In genomic region chr6:165729307-165729936, GRCh38 we compare ENCODE assay signal across 9 cellular contexts.
A peak's percentile ranks its signal among the peaks of the same experiment; 100 is the strongest.
DNase-seq lines count a peak whose midpoint lies in the region; ATAC-seq and TF ChIP-seq lines count a peak whose summit lies in the region.
"Had no signal": no experiment of that assay in that cellular context is flagged by ENCODE, and none has a peak within 500 bp of the region (broad histone marks: within the 10 kb centered on the region; RNA-seq: fewer than 3 reads in every experiment).

No MANE protein-coding gene starts in this region.

- whole genome bisulfite sequencing in esophagus squamous epithelium, 2 donors, result 0 to 14% methylated on average over 1 of the region's 1 CpG

- no peaks in the 10 kb centered on the region for H3K27me3 ChIP-seq in esophagus squamous epithelium

- no peaks in the 10 kb centered on the region for H3K4me1 Mint-ChIP-seq in activated CD4-positive, alpha-beta T cell treated with anti-CD3 and anti-CD28 coated beads for 36 hours
- H3K4me1 Mint-ChIP-seq: activated naive CD8-positive, alpha-beta T cell treated with anti-CD3 and anti-CD28 coated beads, Interleukin-2, amount 10 ng/mL, durations not matched to agents 7 days and 5 days had no signal

- CTCF ChIA-PET in activated CD4-positive, alpha-beta T cell treated with anti-CD3 and anti-CD28 coated beads for 36 hours (lab: Charles Lee), result interaction anchor here (0.7 to 2.5 kb wide), 5 partner anchors 10 to 1441 kb away, joined by 3 to 10 read pairs (median 3); no protein-coding TSS in a partner anchor
- CTCF ChIA-PET in HEK293 (lab: Yijun Ruan, JAX), result interaction anchor here (0.6 to 3.4 kb wide), 41 partner anchors 8 to 652 kb away, joined by 3 to 21 read pairs (median 4); no protein-coding TSS in a partner anchor

- H3K9me3 ChIP-seq in HEK293 (ENCODE audit: control insufficient read depth, insufficient read depth, low read depth, low read length) (no peaks in the 10 kb centered on the region), esophagus squamous epithelium (no peaks in the 10 kb centered on the region)

- H3K27ac ChIP-seq in HEK293 (ENCODE audit: extremely low read depth, low read depth, low read length) (no peak overlapping the region), esophagus squamous epithelium (no peak overlapping the region)

- no peak for ATAC-seq in activated CD4-positive, alpha-beta T cell treated with anti-CD3 and anti-CD28 coated beads for 36 hours
- no peak for ATAC-seq in GM19467 (IDR thresholded peaks at IDR 0.05; ENCODE audit: unreplicated experiment)

- H3K4me3 ChIP-seq in HEK293 (ENCODE audit: low read depth, low read length) (no peak overlapping the region), esophagus squamous epithelium (no peak overlapping the region), retinal pigment epithelial cell (ENCODE audit: low read length) (no peak overlapping the region)

- H3K9me3 Mint-ChIP-seq in activated CD4-positive, alpha-beta T cell treated with anti-CD3 and anti-CD28 coated beads for 36 hours (ENCODE audit: low read depth), result no peaks in the 10 kb centered on the region
- H3K9me3 Mint-ChIP-seq: activated naive CD8-positive, alpha-beta T cell treated with anti-CD3 and anti-CD28 coated beads, Interleukin-2, amount 10 ng/mL, durations not matched to agents 7 days and 5 days had no signal

- TF ChIP-seq POLR2A in esophagus squamous epithelium (IDR thresholded peaks at IDR 0.05), result no peak

- no peaks in the 10 kb centered on the region for H3K4me1 ChIP-seq in HEK293 (ENCODE audit: control insufficient read depth, insufficient read depth, low read length)
- no peaks in the 10 kb centered on the region for H3K4me1 ChIP-seq in esophagus squamous epithelium

- POLR2A ChIA-PET in activated CD4-positive, alpha-beta T cell treated with anti-CD3 and anti-CD28 coated beads for 36 hours (lab: Charles Lee), result no interaction called here
- POLR2A ChIA-PET in HEK293 (lab: Yijun Ruan, JAX), result no interaction called here

- H3K36me3 Mint-ChIP-seq in activated CD4-positive, alpha-beta T cell treated with anti-CD3 and anti-CD28 coated beads for 36 hours (ENCODE audit: low read depth), result no peaks in the 10 kb centered on the region
- H3K36me3 Mint-ChIP-seq: activated naive CD8-positive, alpha-beta T cell treated with anti-CD3 and anti-CD28 coated beads, Interleukin-2, amount 10 ng/mL, durations not matched to agents 7 days and 5 days had no signal

- DNase-seq in activated CD4-positive, alpha-beta T cell treated with anti-CD3 and anti-CD28 coated beads for 36 hours, result peak; percentile 53
- no peak for DNase-seq in activated CD4-positive, alpha-beta T cell treated with anti-CD3 and anti-CD28 coated beads for 4 hours
- DNase-seq in RPMI7951 (ENCODE audit: low read depth), result peak; percentile 10
- DNase-seq in esophagus squamous epithelium (lab: John Stamatoyannopoulos, UW), result no peak
- DNase-seq in retinal pigment epithelial cell (ENCODE audit: low read depth), result no peak
- DNase-seq in DMS79 (lab: John Stamatoyannopoulos, UW), result no peak
- DNase-seq: activated naive CD8-positive, alpha-beta T cell treated with anti-CD3 and anti-CD28 coated beads, Interleukin-2, amount 10 ng/mL, durations not matched to agents 7 days and 5 days had no signal

- TF ChIP-seq CTCF in HEK293 (tag by site-specific recombination; IDR thresholded peaks at IDR 0.05) (0 out of 2 replicates have a peak, but pooled peaks have one; percentile 26), esophagus squamous epithelium (IDR thresholded peaks at IDR 0.05) (peak; percentile 32 to 71 (median 61)), retinal pigment epithelial cell (conservative IDR thresholded peaks at IDR 0.05; ENCODE audit: low read depth, low read length) (peak; percentile 71)

- H3K27me3 Mint-ChIP-seq in activated CD4-positive, alpha-beta T cell treated with anti-CD3 and anti-CD28 coated beads for 36 hours, result peaks cover 4% of the 10 kb centered on the region

- H3K4me3 Mint-ChIP-seq in activated CD4-positive, alpha-beta T cell treated with anti-CD3 and anti-CD28 coated beads for 36 hours, result no peak overlapping the region
- H3K4me3 Mint-ChIP-seq: activated naive CD8-positive, alpha-beta T cell treated with anti-CD3 and anti-CD28 coated beads, Interleukin-2, amount 10 ng/mL, durations not matched to agents 7 days and 5 days had no signal

- H3K27ac Mint-ChIP-seq in activated CD4-positive, alpha-beta T cell treated with anti-CD3 and anti-CD28 coated beads for 36 hours, result no peak overlapping the region
- H3K27ac Mint-ChIP-seq: activated naive CD8-positive, alpha-beta T cell treated with anti-CD3 and anti-CD28 coated beads, Interleukin-2, amount 10 ng/mL, durations not matched to agents 7 days and 5 days had no signal

- H3K36me3 ChIP-seq in HEK293 (ENCODE audit: control insufficient read depth in 2 of 2, insufficient read depth in 1 of 2, low read length in 2 of 2) (no peaks in the 10 kb centered on the region), esophagus squamous epithelium (no peaks in the 10 kb centered on the region)

- intact Hi-C loops in activated CD4-positive, alpha-beta T cell treated with anti-CD3 and anti-CD28 coated beads for 36 hours (cut with DNase I, micrococcal nuclease), result loop anchor here in 1 of 2 experiments (1.0 to 10.0 kb wide), 2 partner anchors 121 to 275 kb away; no protein-coding TSS in a partner anchor
- intact Hi-C loops in esophagus squamous epithelium (cut with DNase I), result no loop called here

TF ChIP-seq in HEK293, 187 proteins besides CTCF, POLR2A, EP300 and RAD21 (continues in another document):
- TF ChIP-seq ZNF394 (tag by site-specific recombination; IDR thresholded peaks at IDR 0.05; ENCODE audit: borderline replicate concordance), result no peak
- no peak for TF ChIP-seq ZNF530 (tag by site-specific recombination; IDR thresholded peaks at IDR 0.05; ENCODE audit: low read depth)
- no peak for TF ChIP-seq INSM2 (tag by site-specific recombination; IDR thresholded peaks at IDR 0.05)
- TF ChIP-seq PATZ1 (tag by site-specific recombination; IDR thresholded peaks at IDR 0.05), result no peak
- TF ChIP-seq ZNF416 (tag by site-specific recombination; IDR thresholded peaks at IDR 0.05), result no peak
- TF ChIP-seq PRDM10 (tag by site-specific recombination; IDR thresholded peaks at IDR 0.05), result 0 out of 2 replicates have a peak, but pooled peaks have one; percentile 14
- no peak for TF ChIP-seq KLF1 (tag by site-specific recombination; IDR thresholded peaks at IDR 0.05)
- no peak for TF ChIP-seq YY1 (tag by site-specific recombination; IDR thresholded peaks at IDR 0.05)
- TF ChIP-seq ZFP41 (tag by site-specific recombination; IDR thresholded peaks at IDR 0.05; ENCODE audit: borderline replicate concordance), result no peak
- TF ChIP-seq IKZF3 (tag by site-specific recombination; IDR thresholded peaks at IDR 0.05), result no peak
- TF ChIP-seq ZNF654 (tag by site-specific recombination; IDR thresholded peaks at IDR 0.05; ENCODE audit: low read depth), result peak; percentile 42

Comparison
In these comparisons a context has a peak if more than half of its experiments do, and no peak if none do; other contexts are left out.
1. DNase-seq: peak in activated CD4-positive, alpha-beta T cell treated with anti-CD3 and anti-CD28 coated beads for 36 hours (single experiment) and RPMI7951 (single experiment); none in activated CD4-positive, alpha-beta T cell treated with anti-CD3 and anti-CD28 coated beads for 4 hours (0 of 2), esophagus squamous epithelium (single experiment), retinal pigment epithelial cell (single experiment) and DMS79 (single experiment).
2. Peak in every context shown above with its lines, with median percentiles within 50 percentile points of each other: CTCF ChIP-seq.